ENCODE assay signal across 21 cellular contexts in genomic region chr5:54696931-54697330, GRCh38.
DNase-seq lines count a peak whose midpoint lies in the region; ATAC-seq and TF ChIP-seq lines count a peak whose summit lies in the region.
"Had no signal": no experiment of that assay in that cellular context is flagged by ENCODE, and none has a peak within 500 bp of the region (broad histone marks: within the 10 kb centered on the region; RNA-seq: fewer than 3 reads in every experiment).

No MANE protein-coding gene starts in this region.

- H3K27ac ChIP-seq in left ventricle myocardium inferior (replicated peaks) (peak overlapping the region; percentile 17), right atrium auricular region (no peak overlapping the region), fibroblast of lung (ENCODE audit: insufficient read depth, low read length) (no peak overlapping the region), muscle layer of duodenum (ENCODE audit: low read length) (peak overlapping the region; percentile 30), aorta (ENCODE audit: low read depth in 1 of 2, low read length in 2 of 2) (peak overlapping the region; percentile 22 to 92), RWPE1 (no peak overlapping the region)
- H3K27ac ChIP-seq: A549, prostate gland had no signal

- H3K4me3 ChIP-seq in left ventricle myocardium inferior (no peak overlapping the region), right atrium auricular region (no peak overlapping the region), fibroblast of lung (replicated peaks in 1 of 4; ENCODE audit: control extremely low read depth in 1 of 4, insufficient read depth in 1 of 4, low read depth in 3 of 4, low read length in 4 of 4) (no peak overlapping the region), muscle layer of duodenum (ENCODE audit: low read depth in 1 of 2, low read length in 2 of 2) (no peak overlapping the region), aorta (ENCODE audit: low read length in 2 of 2) (no peak overlapping the region)
- H3K4me3 ChIP-seq: A549, dorsolateral prefrontal cortex, heart left ventricle, prostate gland had no signal

- CTCF ChIA-PET in RWPE1 (lab: Yijun Ruan, JAX): no interaction called here

- TF ChIP-seq CTCF in left ventricle myocardium inferior (IDR thresholded peaks at IDR 0.05; ENCODE audit: borderline replicate concordance) (no peak), right atrium auricular region (IDR thresholded peaks at IDR 0.05) (no peak), fibroblast of lung (conservative IDR thresholded peaks at IDR 0.05 in 1 of 2, IDR thresholded peaks at IDR 0.05 in 1 of 2; ENCODE audit: low read depth in 1 of 2, low read length in 2 of 2) (no peak), RWPE1 (conservative IDR thresholded peaks at IDR 0.05; ENCODE audit: low read depth) (no peak)

- H3K36me3 ChIP-seq in left ventricle myocardium inferior (no peaks in the 10 kb centered on the region), right atrium auricular region (no peaks in the 10 kb centered on the region), fibroblast of lung (ENCODE audit: control insufficient read depth, insufficient read depth, low read length) (no peaks in the 10 kb centered on the region), muscle layer of duodenum (ENCODE audit: control insufficient read depth in 1 of 2, insufficient read depth in 2 of 2, low read length in 2 of 2) (no peaks in the 10 kb centered on the region), aorta (ENCODE audit: control insufficient read depth in 1 of 2, insufficient read depth in 2 of 2, low read length in 1 of 2) (no peaks in the 10 kb centered on the region)
- H3K36me3 ChIP-seq: heart left ventricle, prostate gland had no signal

- no peak overlapping the region for H2AFZ ChIP-seq in fibroblast of lung (ENCODE audit: low read length)

- H3K4me2 ChIP-seq in fibroblast of lung (ENCODE audit: extremely low read depth, insufficient read depth, low read length): no peak overlapping the region
- H3K4me2 ChIP-seq: A549 had no signal

- no peak for ATAC-seq in aorta (ENCODE audit: low FRiP score)
- ATAC-seq: A549; activated CD8-positive, alpha-beta T cell treated with anti-CD3 and anti-CD28 coated beads for 36 hours; activated naive CD4-positive, alpha-beta T cell treated with anti-CD3 and anti-CD28 coated beads, Interleukin-2, amount 50 U/mL, for 72 hours; stimulated activated naive CD8-positive, alpha-beta T cell treated with anti-CD3 and anti-CD28 coated beads, Interleukin-15, Interleukin-2, amounts not matched to agents 100 U/mL and 50 U/mL, for 24 hours had no signal

- no peaks in the 10 kb centered on the region for H3K79me2 ChIP-seq in fibroblast of lung (ENCODE audit: control insufficient read depth, insufficient read depth, low read length)

- H3K9me3 ChIP-seq in left ventricle myocardium inferior (replicated peaks) (no peaks in the 10 kb centered on the region), right atrium auricular region (no peaks in the 10 kb centered on the region), fibroblast of lung (ENCODE audit: control insufficient read depth, insufficient read depth, low read depth, low read length) (no peaks in the 10 kb centered on the region), muscle layer of duodenum (ENCODE audit: control insufficient read depth in 1 of 2, low read length in 2 of 2) (no peaks in the 10 kb centered on the region), aorta (ENCODE audit: control insufficient read depth, low read length) (no peaks in the 10 kb centered on the region)
- H3K9me3 ChIP-seq: A549, heart left ventricle, prostate gland had no signal

- H3K4me1 ChIP-seq in left ventricle myocardium inferior (peaks cover 45% of the 10 kb centered on the region), right atrium auricular region (peaks cover 0 to 6% of the 10 kb centered on the region in 2 donors), fibroblast of lung (ENCODE audit: control insufficient read depth, extremely low read depth, insufficient read depth, low read length) (peaks cover 2% of the 10 kb centered on the region), muscle layer of duodenum (ENCODE audit: control insufficient read depth in 1 of 2, insufficient read depth in 2 of 2, low read length in 2 of 2) (peaks cover 11 to 20% of the 10 kb centered on the region in 2 donors), aorta (ENCODE audit: control insufficient read depth in 1 of 2, insufficient read depth in 2 of 2, low read length in 2 of 2) (peaks cover 17 to 25% of the 10 kb centered on the region in 2 donors)
- H3K4me1 ChIP-seq: prostate gland had no signal

- no peak for DNase-seq in left ventricle myocardium inferior
- no peak for DNase-seq in right atrium auricular region (ENCODE audit: low spot score)
- DNase-seq in fibroblast of lung (ENCODE audit: low read depth in 2 of 2): peak; percentile 25 to 44
- peak in 1 of 2 donors; percentile 56 for DNase-seq in aorta
- no peak for DNase-seq in NCI-H1694 (lab: John Stamatoyannopoulos, UW)
- no peak for DNase-seq in AML-193 (lab: John Stamatoyannopoulos, UW)
- no peak for DNase-seq in RWPE1 (ENCODE audit: low spot score)
- DNase-seq: activated CD8-positive, alpha-beta T cell treated with anti-CD3 and anti-CD28 coated beads for 36 hours; DMS153; dorsolateral prefrontal cortex; HCEC 1CT; KG1; kidney glomerular epithelial cell; NCI-H1436; OCI-M1; stimulated activated naive CD8-positive, alpha-beta T cell treated with anti-CD3 and anti-CD28 coated beads, Interleukin-15, Interleukin-2, amounts not matched to agents 100 U/mL and 50 U/mL, for 24 hours had no signal

- no peaks in the 10 kb centered on the region for H4K20me1 ChIP-seq in fibroblast of lung (ENCODE audit: control insufficient read depth, extremely low read depth, insufficient read depth, low read length)

- POLR2A ChIA-PET in RWPE1 (lab: Yijun Ruan, JAX; ENCODE audit: low non-redundant PET): no interaction called here

- H3K9ac ChIP-seq in fibroblast of lung (ENCODE audit: insufficient read depth, low read length): no peak overlapping the region

- intact Hi-C loops in left ventricle myocardium inferior (cut with micrococcal nuclease) (no loop called here), aorta (cut with DNase I) (no loop called here)

- WGBS in aorta, 2 donors: 1 to 6% methylated on average over 4 of the region's 4 CpGs

- H3K27me3 ChIP-seq in left ventricle myocardium inferior (ENCODE audit: low read depth) (no peaks in the 10 kb centered on the region), right atrium auricular region (no peaks in the 10 kb centered on the region), fibroblast of lung (ENCODE audit: control insufficient read depth, insufficient read depth, low read length) (no peaks in the 10 kb centered on the region), muscle layer of duodenum (ENCODE audit: low read depth, low read length) (no peaks in the 10 kb centered on the region), aorta (ENCODE audit: control insufficient read depth in 1 of 2, insufficient read depth in 2 of 2, low read length in 1 of 2) (no peaks in the 10 kb centered on the region)
- H3K27me3 ChIP-seq: dorsolateral prefrontal cortex, heart left ventricle had no signal

Comparison
In these comparisons a context has a peak if more than half of its experiments do, and no peak if none do; other contexts are left out.
1. H3K27ac ChIP-seq: peak in left ventricle myocardium inferior (single experiment), muscle layer of duodenum (single experiment) and aorta (2 of 2); none in right atrium auricular region (0 of 2), fibroblast of lung (single experiment) and RWPE1 (single experiment).
2. DNase-seq: peak in fibroblast of lung (2 of 2); none in left ventricle myocardium inferior (single experiment), right atrium auricular region (single experiment), NCI-H1694 (single experiment), AML-193 (0 of 2) and RWPE1 (single experiment).